8 cellular contexts compared by ENCODE assay signal in genomic region chr12:11746024-11746771, GRCh38.
DNase-seq lines count a peak whose midpoint lies in the region; ATAC-seq, FAIRE-seq and TF ChIP-seq lines count a peak whose summit lies in the region.

No MANE protein-coding gene starts in this region.

- intact Hi-C loops in Calu3 (cut with micrococcal nuclease; ENCODE audit: unreplicated experiment) (loop anchor here (1.0 to 5.0 kb wide), 6 partner anchors 16 to 164 kb away; no protein-coding TSS in a partner anchor), kidney (cut with DNase I) (no loop called here)

- POLR2A ChIA-PET in HEK293T (lab: Yijun Ruan, JAX), result no interaction called here

- H3K4me3 ChIP-seq in lung (no peak overlapping the region), kidney (ENCODE audit: low read length in 2 of 2) (no peak overlapping the region)

- in situ Hi-C loops in GM13977 (cut with MboI; ENCODE audit: low pct_unique_long_range_greater_than_20kb, low sequenced_read_pairs, unreplicated experiment), result no loop called here

- H3K27ac ChIP-seq in lung (ENCODE audit: low read depth in 1 of 2, low read length in 1 of 2) (peak overlapping the region in 1 of 2 donors; percentile 24), kidney (ENCODE audit: low read depth in 2 of 2, low read length in 2 of 2) (no peak overlapping the region)

- no peak overlapping the region for H3K9ac ChIP-seq in kidney (ENCODE audit: low read length in 2 of 2)

- H3K9me3 Mint-ChIP-seq in Calu3 (ENCODE audit: low read depth, unreplicated experiment), result no peaks in the 10 kb centered on the region

- H3K9me3 ChIP-seq in T-helper 17 cell (ENCODE audit: control insufficient read depth, low read length, poor library complexity, severe bottlenecking), result no peaks in the 10 kb centered on the region
- no peaks in the 10 kb centered on the region for H3K9me3 ChIP-seq in lung (ENCODE audit: control insufficient read depth in 2 of 2, insufficient read depth in 1 of 2, low read length in 1 of 2)
- no peaks in the 10 kb centered on the region for H3K9me3 ChIP-seq in kidney (ENCODE audit: control insufficient read depth in 1 of 2, low read length in 2 of 2)

- no peak for FAIRE-seq in kidney (lab: Jason Lieb, UNC)

- H3K4me1 Mint-ChIP-seq in Calu3 (ENCODE audit: low read depth, unreplicated experiment) (peaks cover 77% of the 10 kb centered on the region), T-helper 17 cell (peaks cover 33% of the 10 kb centered on the region)

- no peaks in the 10 kb centered on the region for H3K27me3 ChIP-seq in lung (ENCODE audit: control insufficient read depth, insufficient read depth)

- H3K27me3 Mint-ChIP-seq in Calu3 (ENCODE audit: unreplicated experiment) (no peaks in the 10 kb centered on the region), T-helper 17 cell (no peaks in the 10 kb centered on the region)

- TF ChIP-seq CTCF in Calu3 (IDR thresholded peaks at IDR 0.05; ENCODE audit: unreplicated experiment) (no peak), lung (IDR thresholded peaks at IDR 0.05; ENCODE audit: control extremely low read depth, extremely low read depth) (no peak), kidney (IDR thresholded peaks at IDR 0.05; ENCODE audit: borderline replicate concordance, extremely low read depth, insufficient read depth) (no peak), GM13977 (IDR thresholded peaks at IDR 0.05; ENCODE audit: extremely low read depth, insufficient read depth, missing control alignments) (no peak)

- H3K4me3 Mint-ChIP-seq in Calu3 (ENCODE audit: low read depth, unreplicated experiment), result no peak overlapping the region
- H3K4me3 Mint-ChIP-seq in T-helper 17 cell, result no peak overlapping the region

- H3K4me1 ChIP-seq in lung (ENCODE audit: control insufficient read depth in 2 of 2, insufficient read depth in 2 of 2, low read length in 2 of 2) (peaks cover 12 to 14% of the 10 kb centered on the region in 2 donors), kidney (ENCODE audit: control insufficient read depth in 1 of 2, insufficient read depth in 1 of 2, low read depth in 1 of 2, low read length in 2 of 2) (peaks cover 2 to 3% of the 10 kb centered on the region in 2 donors)

- H3K27ac Mint-ChIP-seq in Calu3 (ENCODE audit: unreplicated experiment) (peak overlapping the region; percentile 91), T-helper 17 cell (no peak overlapping the region)

- DNase-seq in Calu3 (peak; percentile 76), T-helper 17 cell (no peak), lung (ENCODE audit: low spot score) (no peak), kidney (no peak), HEK293T (ENCODE audit: extremely low spot score) (no peak), SW480 (ENCODE audit: low spot score) (no peak), GM13977 (ENCODE audit: low spot score) (no peak)

- CTCF ChIA-PET in Calu3 (lab: Charles Lee) (interaction anchor here (0.5 to 1.7 kb wide), 10 partner anchors 12 to 287 kb away, joined by 3 to 10 read pairs (median 5); no protein-coding TSS in a partner anchor), HEK293T (lab: Yijun Ruan, JAX) (no interaction called here)

- WGBS in lung, 2 donors, result 31 to 55% methylated on average over 8 of the region's 8 CpGs

- no TSS peak for BruUV-seq in Calu3 (replicated peaks; lab: Mats Ljungman, UMichigan)

- ATAC-seq in HG03135 (IDR thresholded peaks at IDR 0.05; ENCODE audit: unreplicated experiment) (peak; percentile 33), T-helper 17 cell (peak; percentile 64), lung (ENCODE audit: insufficient read depth, low FRiP score) (peak; percentile 36)

- H3K36me3 Mint-ChIP-seq in Calu3 (ENCODE audit: insufficient read depth, unreplicated experiment) (peaks cover 16% of the 10 kb centered on the region), T-helper 17 cell (ENCODE audit: low read depth) (peaks cover under 1% of the 10 kb centered on the region)

- H3K36me3 ChIP-seq in lung (ENCODE audit: control insufficient read depth in 2 of 2, insufficient read depth in 2 of 2, low read length in 2 of 2), result no peaks in the 10 kb centered on the region
- no peaks in the 10 kb centered on the region for H3K36me3 ChIP-seq in kidney (ENCODE audit: control insufficient read depth in 1 of 2, insufficient read depth in 2 of 2, low read length in 2 of 2)

TF ChIP-seq in HEK293T, 16 proteins besides CTCF, POLR2A, EP300 and RAD21:
- no peak for TF ChIP-seq ELF4 (IDR thresholded peaks at IDR 0.05)
